In genomic region chr3:4996771-4997291, GRCh38 we compare ENCODE assay signal across 18 cellular contexts. TPM values are rescaled to one million over a fixed set of nuclear protein-coding genes. Genes with fewer than 3 reads are reported as not detected.
DNase-seq lines count a peak whose midpoint lies in the region; ATAC-seq and TF ChIP-seq lines count a peak whose summit lies in the region.
"Had no signal": no experiment of that assay in that cellular context is flagged by ENCODE, and none has a peak within 500 bp of the region (broad histone marks: within the 10 kb centered on the region; RNA-seq: fewer than 3 reads in every experiment).

No MANE protein-coding gene starts in this region.

- H3K9me3 ChIP-seq in CD8-positive, alpha-beta memory T cell (ENCODE audit: low read length), result no peaks in the 10 kb centered on the region
- no peaks in the 10 kb centered on the region for H3K9me3 ChIP-seq in Panc1 (ENCODE audit: control insufficient read depth, insufficient read depth, low read depth, low read length)
- no peaks in the 10 kb centered on the region for H3K9me3 ChIP-seq in neural progenitor cell (ENCODE audit: low read depth)
- H3K9me3 ChIP-seq: breast epithelium, Peyer's patch, tibial artery had no signal

- no peak overlapping the region for H3K4me3 ChIP-seq in CD8-positive, alpha-beta memory T cell (ENCODE audit: low read length)
- H3K4me3 ChIP-seq in Panc1 (ENCODE audit: low read depth in 2 of 2, low read length in 2 of 2) (no peak overlapping the region), coronary artery (no peak overlapping the region), neural progenitor cell (no peak overlapping the region)
- H3K4me3 ChIP-seq: breast epithelium, Peyer's patch, tibial artery had no signal

- no peak overlapping the region for H3K9ac ChIP-seq in neural progenitor cell

- H4K20me1 ChIP-seq in neural progenitor cell (ENCODE audit: low read depth), result no peaks in the 10 kb centered on the region

- POLR2A ChIA-PET in CD8-positive, alpha-beta memory T cell (lab: Charles Lee), result no interaction called here
- POLR2A ChIA-PET in Panc1 (lab: Charles Lee), result no interaction called here

- no peaks in the 10 kb centered on the region for H3F3A ChIP-seq in neural progenitor cell (ENCODE audit: low read depth)

- ATAC-seq in Panc1 (peak; percentile 25; the same call in 1 of the 2 replicates), HG03432 (IDR thresholded peaks at IDR 0.05; ENCODE audit: unreplicated experiment) (no peak)

- H2AFZ ChIP-seq in neural progenitor cell (replicated peaks), result no peak overlapping the region

- H3K27ac Mint-ChIP-seq in CD8-positive, alpha-beta memory T cell, result peak overlapping the region in 4 of 8 donors; percentile 8 to 52 (median 20)
- H3K27ac Mint-ChIP-seq in neural progenitor cell (peak overlapping the region; percentile 15), immature natural killer cell (peak overlapping the region in 2 of 6 donors; percentile 42 to 63)
- H3K27ac Mint-ChIP-seq: IgD-negative memory B cell had no signal

- CTCF ChIA-PET in CD8-positive, alpha-beta memory T cell (lab: Charles Lee), result interaction anchor here (1.3 to 2.8 kb wide), 2 partner anchors 17 to 285 kb away, joined by 3 to 6 read pairs; no protein-coding TSS in a partner anchor
- CTCF ChIA-PET in Panc1 (lab: Charles Lee), result no interaction called here

- H3K4me1 ChIP-seq in CD8-positive, alpha-beta memory T cell (ENCODE audit: insufficient read depth, low read length), result peaks cover 4% of the 10 kb centered on the region
- H3K4me1 ChIP-seq in Panc1 (ENCODE audit: control insufficient read depth, insufficient read depth, low read length) (peaks cover 29% of the 10 kb centered on the region), neural progenitor cell (no peaks in the 10 kb centered on the region)
- H3K4me1 ChIP-seq: Peyer's patch had no signal

- H3K4me3 Mint-ChIP-seq in CD8-positive, alpha-beta memory T cell, result no peak overlapping the region
- H3K4me3 Mint-ChIP-seq in neural progenitor cell (no peak overlapping the region), immature natural killer cell (no peak overlapping the region)
- H3K4me3 Mint-ChIP-seq: IgD-negative memory B cell had no signal

- H3K79me2 ChIP-seq in neural progenitor cell (ENCODE audit: low read depth), result no peaks in the 10 kb centered on the region

- BruUV-seq in Panc1 (replicated peaks; lab: Mats Ljungman, UMichigan), result no TSS peak

- no peaks in the 10 kb centered on the region for H3K27me3 ChIP-seq in CD8-positive, alpha-beta memory T cell (ENCODE audit: insufficient read depth, low read length, poor library complexity, severe bottlenecking)
- no peaks in the 10 kb centered on the region for H3K27me3 ChIP-seq in Panc1 (ENCODE audit: control insufficient read depth, insufficient read depth, low read length)
- no peaks in the 10 kb centered on the region for H3K27me3 ChIP-seq in neural progenitor cell
- H3K27me3 ChIP-seq: breast epithelium, Peyer's patch, tibial artery had no signal

- H3K27me3 Mint-ChIP-seq in CD8-positive, alpha-beta memory T cell, result peaks cover 0 to 4% of the 10 kb centered on the region in 2 donors
- H3K27me3 Mint-ChIP-seq in neural progenitor cell (ENCODE audit: insufficient read depth, low read depth) (peaks cover 5% of the 10 kb centered on the region), immature natural killer cell (ENCODE audit: low read depth in 3 of 3) (no peaks in the 10 kb centered on the region)
- H3K27me3 Mint-ChIP-seq: IgD-negative memory B cell had no signal

- no peak for DNase-seq in CD8-positive, alpha-beta memory T cell
- no peak for DNase-seq in Panc1 (ENCODE audit: low read depth, low spot score)
- DNase-seq in coronary artery (ENCODE audit: low spot score), result peak; percentile 58
- DNase-seq in neural progenitor cell (ENCODE audit: low spot score), result no peak
- no peak for DNase-seq in mucosa of gallbladder (ENCODE audit: low spot score)
- DNase-seq in immature natural killer cell, result no peak
- no peak for DNase-seq in germinal center (ENCODE audit: low spot score)
- DNase-seq: activated CD4-positive, alpha-beta T cell treated with anti-CD3 and anti-CD28 coated beads for 48 hours; AML-193; effector CD8-positive, alpha-beta T cell; foreskin melanocyte; midbrain; NCI-H1436; tibial artery had no signal

- no peaks in the 10 kb centered on the region for H3K36me3 ChIP-seq in CD8-positive, alpha-beta memory T cell (ENCODE audit: insufficient read depth, low read length)
- no peaks in the 10 kb centered on the region for H3K36me3 ChIP-seq in Panc1 (ENCODE audit: control insufficient read depth, insufficient read depth, low read length)
- no peaks in the 10 kb centered on the region for H3K36me3 ChIP-seq in neural progenitor cell
- H3K36me3 ChIP-seq: breast epithelium, Peyer's patch, tibial artery had no signal

- in situ Hi-C loops in Panc1 (cut with HindIII; ENCODE audit: low pct_unique_long_range_greater_than_20kb, low sequenced_read_pairs), result no loop called here

- peak overlapping the region; percentile 56 for H3K27ac ChIP-seq in CD8-positive, alpha-beta memory T cell (ENCODE audit: low read depth, low read length)
- H3K27ac ChIP-seq in Panc1 (ENCODE audit: low read length) (peak overlapping the region; percentile 88), coronary artery (no peak overlapping the region), neural progenitor cell (no peak overlapping the region)
- H3K27ac ChIP-seq: Peyer's patch had no signal

- no peak overlapping the region for H3K4me2 ChIP-seq in neural progenitor cell

- H3K36me3 Mint-ChIP-seq in CD8-positive, alpha-beta memory T cell, result no peaks in the 10 kb centered on the region
- H3K36me3 Mint-ChIP-seq in neural progenitor cell, result no peaks in the 10 kb centered on the region
- no peaks in the 10 kb centered on the region for H3K36me3 Mint-ChIP-seq in immature natural killer cell
- H3K36me3 Mint-ChIP-seq: IgD-negative memory B cell had no signal

- H3K4me1 Mint-ChIP-seq in CD8-positive, alpha-beta memory T cell, result peaks cover 10 to 16% (median 13%) of the 10 kb centered on the region in 3 donors
- H3K4me1 Mint-ChIP-seq in neural progenitor cell, result peaks cover 9% of the 10 kb centered on the region
- H3K4me1 Mint-ChIP-seq in immature natural killer cell, result peaks cover 14 to 30% of the 10 kb centered on the region in 2 donors

- TF ChIP-seq CTCF in Panc1 (IDR thresholded peaks at IDR 0.05) (no peak), coronary artery (IDR thresholded peaks at IDR 0.05) (no peak), neural progenitor cell (IDR thresholded peaks at IDR 0.05) (no peak)

- intact Hi-C loops in Panc1 (cut with micrococcal nuclease; ENCODE audit: unreplicated experiment), result no loop called here

- H3K9me3 Mint-ChIP-seq in CD8-positive, alpha-beta memory T cell, result no peaks in the 10 kb centered on the region
- no peaks in the 10 kb centered on the region for H3K9me3 Mint-ChIP-seq in neural progenitor cell
- no peaks in the 10 kb centered on the region for H3K9me3 Mint-ChIP-seq in immature natural killer cell
- H3K9me3 Mint-ChIP-seq: IgD-negative memory B cell had no signal

RNA-seq across cellular contexts. Expression of gene BHLHE40, which starts 17.6 kb away (rescaled TPM):
- 100 to 1,000 TPM; 174 to 180 TPM for total RNA-seq in CD8-positive, alpha-beta memory T cell
- 24.8 TPM for polyA plus RNA-seq in CD8-positive, alpha-beta memory T cell
- total RNA-seq in Panc1 (2021; ENCODE audit: unreplicated experiment) (78.4 TPM), neural progenitor cell (ENCODE audit: low replicate concordance) (0.34 and 0.50 TPM in 2 replicates), mucosa of gallbladder (56.5 TPM)
- polyA plus RNA-seq in Panc1 (2012; ENCODE audit: insufficient read length), result 63.8 TPM
- polyA plus RNA-seq in immature natural killer cell, result 10 to 100 TPM; 51.4 to 91.9 (median 64.4) TPM

Comparison
In these comparisons a context has a peak if more than half of its experiments do, and no peak if none do; other contexts are left out.
1. H3K27ac ChIP-seq: peak in CD8-positive, alpha-beta memory T cell (single experiment) and Panc1 (single experiment); none in coronary artery (0 of 2) and neural progenitor cell (single experiment).
2. RNA of gene BHLHE40, which starts 17.6 kb away (total RNA-seq): 174 to 180 TPM in CD8-positive, alpha-beta memory T cell, 78.4 TPM in Panc1 (single experiment) and 56.5 TPM in mucosa of gallbladder (single experiment); 0.34 to 0.50 TPM in neural progenitor cell; every median in the first group is over 10 times any median in the second.